In the genomic region with DNA sequence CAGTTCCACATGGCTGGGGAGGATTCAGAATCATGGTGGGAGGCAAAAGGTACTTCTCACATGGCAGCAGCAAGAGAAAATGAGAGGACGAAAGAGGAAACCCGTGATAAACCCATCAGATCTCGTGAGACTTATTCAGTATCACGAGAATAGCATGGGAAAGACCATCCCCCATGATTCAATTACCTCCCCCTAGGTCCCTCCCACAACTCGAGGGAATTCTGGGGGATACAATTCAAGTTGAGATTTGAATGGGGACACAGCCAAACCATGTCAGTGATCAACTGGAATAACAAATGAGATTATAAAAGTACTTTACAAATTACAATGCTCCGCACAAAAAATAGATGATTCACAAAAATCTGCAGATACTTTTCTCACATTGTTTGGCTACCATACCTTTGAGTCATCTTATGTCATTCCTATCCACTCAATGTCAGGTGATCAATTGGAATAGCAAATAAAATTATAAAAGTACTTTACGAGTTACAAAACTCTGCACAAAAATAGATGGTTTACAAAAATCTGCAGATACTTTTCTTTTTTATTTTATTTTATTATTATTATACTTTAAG, we compare ENCODE assay signal across 17 cellular contexts.
"Had no signal": no experiment of that assay in that cellular context is flagged by ENCODE, and none has a peak within 500 bp of the region (broad histone marks: within the 10 kb centered on the region; RNA-seq: fewer than 3 reads in every experiment).

No MANE protein-coding gene starts in this region.

- H3K27me3 ChIP-seq: dorsolateral prefrontal cortex, ovary, testis had no signal

- H3K36me3 ChIP-seq: ovary had no signal

- H3K4me1 ChIP-seq: testis had no signal

- ATAC-seq: activated CD8-positive, alpha-beta T cell treated with anti-CD3 and anti-CD28 coated beads for 36 hours; activated T-helper 17 cell treated with anti-CD3 and anti-CD28 coated beads, Interleukin-2, amount 50 U/mL, for 72 hours; naive thymus-derived CD4-positive, alpha-beta T cell; sciatic nerve; stimulated activated effector memory CD8-positive, alpha-beta T cell treated with anti-CD3 and anti-CD28 coated beads, Interleukin-12 subunit alpha, Interleukin-12 subunit beta, amount 100 ng/mL, for 72 hours had no signal

- H3K9me3 ChIP-seq: ovary, testis had no signal

- H3K27ac ChIP-seq: dorsolateral prefrontal cortex, ovary, testis had no signal

- DNase-seq: activated CD4-positive, alpha-beta T cell treated with anti-CD3 and anti-CD28 coated beads, Interleukin-2, amount 10 ng/mL, durations not matched to agents 24 days and 14 days; activated CD8-positive, alpha-beta T cell treated with anti-CD3 and anti-CD28 coated beads for 36 hours; activated naive CD4-positive, alpha-beta T cell; activated naive CD8-positive, alpha-beta T cell treated with anti-CD3 and anti-CD28 coated beads for 36 hours; activated T-cell treated with anti-CD3 and anti-CD28 coated beads, Interleukin-2, amount 50 U/mL, for 1 hour; amniotic stem cell; dorsolateral prefrontal cortex; foreskin melanocyte; glutamatergic neuron; naive thymus-derived CD4-positive, alpha-beta T cell; ovary; stimulated activated CD4-positive, alpha-beta T cell treated with anti-CD3 and anti-CD28 coated beads, Interleukin-4, amount 100 ng/mL, for 24 hours; T-helper 9 cell; testis had no signal

- H3K4me3 ChIP-seq: dorsolateral prefrontal cortex, ovary, testis had no signal
